ENCODE assay signal across 11 cellular contexts in genomic region chr4:83281326-83281725, GRCh38. TPM values are rescaled to one million over a fixed set of nuclear protein-coding genes. Genes with fewer than 3 reads are reported as not detected.
DNase-seq lines count a peak whose midpoint lies in the region; ATAC-seq and TF ChIP-seq lines count a peak whose summit lies in the region.
"Had no signal": no experiment of that assay in that cellular context is flagged by ENCODE, and none has a peak within 500 bp of the region (broad histone marks: within the 10 kb centered on the region; RNA-seq: fewer than 3 reads in every experiment).

No MANE protein-coding gene starts in this region.

- peak overlapping the region; percentile 56 for H3K27ac Mint-ChIP-seq in CD4-positive, alpha-beta T cell

- no peaks in the 10 kb centered on the region for H3K9me3 ChIP-seq in CD4-positive, alpha-beta T cell (ENCODE audit: control insufficient read depth, low read length)
- H3K9me3 ChIP-seq: colonic mucosa had no signal

- no peak overlapping the region for H3K27ac ChIP-seq in CD4-positive, alpha-beta T cell (ENCODE audit: low read depth, low read length)
- H3K27ac ChIP-seq: colonic mucosa had no signal

- H3K4me1 Mint-ChIP-seq in CD4-positive, alpha-beta T cell (ENCODE audit: low read depth): peaks cover 45% of the 10 kb centered on the region

- H3K36me3 Mint-ChIP-seq in CD4-positive, alpha-beta T cell (ENCODE audit: low read depth): peaks cover 27% of the 10 kb centered on the region

- no peak for TF ChIP-seq CTCF in CD4-positive, alpha-beta T cell (IDR thresholded peaks at IDR 0.05)

- H3K27me3 ChIP-seq in CD4-positive, alpha-beta T cell (ENCODE audit: control insufficient read depth, insufficient read depth, low read length): no peaks in the 10 kb centered on the region
- H3K27me3 ChIP-seq: colonic mucosa had no signal

- H3K4me3 Mint-ChIP-seq in CD4-positive, alpha-beta T cell: peak overlapping the region; percentile 52

- no peaks in the 10 kb centered on the region for H3K9me3 Mint-ChIP-seq in CD4-positive, alpha-beta T cell
- H3K9me3 Mint-ChIP-seq: activated naive CD4-positive, alpha-beta T cell treated with anti-CD3 and anti-CD28 coated beads, Interleukin-2, amount 50 U/mL, for 72 hours; immature natural killer cell had no signal

- intact Hi-C loops in CD4-positive, alpha-beta T cell (cut with DNase I, micrococcal nuclease): loop anchor here (5.0 to 10.0 kb wide), 5 partner anchors 379 to 909 kb away; partner anchors contain the start of genes HNRNPD (in 2 of the 2) and THAP9 (in 2 of the 2)

- POLR2A ChIA-PET in CD4-positive, alpha-beta T cell (lab: Charles Lee): interaction anchor here (1.2 to 2.0 kb wide), 3 partner anchors 174 to 274 kb away, joined by 3 to 7 read pairs (median 5); partner anchors contain the start of genes COPS4, HELQ and MRPS18C

- CTCF ChIA-PET in CD4-positive, alpha-beta T cell (lab: Charles Lee): interaction anchor here (1.4 to 3.1 kb wide), 4 partner anchors 14 to 429 kb away, joined by 3 to 24 read pairs (median 6); no protein-coding TSS in a partner anchor

- ATAC-seq in CD4-positive, alpha-beta T cell (ENCODE audit: poor library complexity): no peak
- ATAC-seq in GM18868 (IDR thresholded peaks at IDR 0.05; ENCODE audit: unreplicated experiment) (peak; percentile 28), GM21528 (IDR thresholded peaks at IDR 0.05; ENCODE audit: low FRiP score, unreplicated experiment) (no peak)
- ATAC-seq: activated naive CD4-positive, alpha-beta T cell treated with anti-CD3 and anti-CD28 coated beads, Interleukin-2, amount 50 U/mL, for 72 hours had no signal

- no peak for DNase-seq in CD4-positive, alpha-beta T cell
- DNase-seq in NCI-H69 (lab: John Stamatoyannopoulos, UW) (peak; percentile 5), dermis blood vessel endothelial cell (peak; percentile 19), GOT3 (lab: John Stamatoyannopoulos, UW) (no peak), hippocampal formation (lab: John Stamatoyannopoulos, UW) (no peak), A172 (ENCODE audit: low spot score) (no peak)

- no peaks in the 10 kb centered on the region for H3K27me3 Mint-ChIP-seq in CD4-positive, alpha-beta T cell

RNA-seq across cellular contexts. Expression of gene COQ2, which starts 3.3 kb away (rescaled TPM):
- 10 to 100 TPM in 1 of 2 experiments, 1 to 10 TPM in 1; 9.2 to 10.1 TPM for total RNA-seq in CD4-positive, alpha-beta T cell
- 16.5 and 19.7 TPM in 2 replicates for total RNA-seq in dermis blood vessel endothelial cell
- total RNA-seq in A172 (2014; rRNA removed; shearing (Covaris generic)): 29.8 and 42.2 TPM in 2 replicates

RNA-seq across cellular contexts. Expression of gene HPSE, which starts 53.3 kb away (rescaled TPM):
- total RNA-seq in CD4-positive, alpha-beta T cell: 1 to 10 TPM; 1.5 to 2.1 TPM
- 6.6 and 12.0 TPM in 2 replicates for total RNA-seq in dermis blood vessel endothelial cell
- 1.3 and 2.3 TPM in 2 replicates for total RNA-seq in A172 (2014; rRNA removed; shearing (Covaris generic))

Comparison
In these comparisons a context has a peak if more than half of its experiments do, and no peak if none do; other contexts are left out.
1. DNase-seq: peak in NCI-H69 (single experiment) and dermis blood vessel endothelial cell (single experiment); none in CD4-positive, alpha-beta T cell (0 of 10), GOT3 (single experiment), hippocampal formation (0 of 2) and A172 (single experiment).